Comparison of ENCODE assay signal across 2 cellular contexts in the genomic region with DNA sequence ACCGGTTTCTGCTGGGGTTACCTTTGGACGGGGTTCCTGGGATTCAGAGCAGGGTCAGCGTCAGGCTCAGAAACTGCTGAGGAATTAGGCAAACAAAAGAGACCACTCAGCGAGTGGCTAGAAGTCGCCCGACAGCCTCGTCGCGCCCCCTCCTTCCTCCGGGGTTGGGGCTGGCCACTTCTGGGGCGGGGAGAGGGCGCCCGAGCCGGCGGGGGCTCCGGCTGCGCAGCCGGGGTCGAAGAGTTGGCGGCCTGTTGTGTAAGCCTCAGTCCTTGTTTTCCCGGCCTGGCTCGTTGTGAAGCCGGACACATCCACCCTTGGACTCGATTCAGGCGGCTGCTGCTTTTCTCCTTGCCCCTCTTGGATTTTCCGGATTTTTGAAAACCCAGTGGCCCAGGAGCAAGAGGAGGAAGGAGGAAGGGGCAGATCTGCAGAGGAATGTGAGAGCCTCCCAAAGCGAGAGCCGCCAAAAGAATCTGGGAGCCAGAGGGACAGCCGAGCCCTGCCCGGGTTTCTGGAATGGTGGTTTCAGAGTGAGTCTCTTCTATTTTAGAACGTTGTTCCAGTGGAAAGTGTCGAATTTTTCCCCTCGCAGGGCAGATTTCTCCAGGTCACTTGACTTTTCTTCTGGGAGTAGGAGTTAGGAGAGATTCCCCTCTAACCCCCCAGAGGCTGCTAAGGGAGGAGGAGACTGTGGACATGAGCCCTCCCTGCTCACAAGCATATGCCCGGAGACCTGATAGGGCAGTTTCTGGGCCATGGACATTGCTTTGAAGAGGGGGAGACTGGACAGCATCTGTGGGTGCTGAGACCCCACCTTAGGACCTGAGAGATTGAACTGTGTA.
TF ChIP-seq lines count a peak whose summit lies in the region.

No MANE protein-coding gene starts in this region.

TF ChIP-seq in A549, 52 proteins besides CTCF, POLR2A, EP300 and RAD21 (continued from another document):
- TF ChIP-seq ZNF302 (CRISPR knock-in tag; IDR thresholded peaks at IDR 0.05) (no peak), EHMT2 (IDR thresholded peaks at IDR 0.05; ENCODE audit: low read depth) (no peak), HDAC2 (IDR thresholded peaks at IDR 0.05) (no peak), TP53 (CRISPR knock-in tag; IDR thresholded peaks at IDR 0.05) (no peak), CEBPB (IDR thresholded peaks at IDR 0.05) (no peak), PHF8 (IDR thresholded peaks at IDR 0.05; ENCODE audit: borderline replicate concordance, low read depth) (no peak), POLR2AphosphoS2 (conservative IDR thresholded peaks at IDR 0.05; ENCODE audit: low read length) (no peak), FOXS1 (CRISPR knock-in tag; IDR thresholded peaks at IDR 0.05) (no peak), FOSB (CRISPR knock-in tag; IDR thresholded peaks at IDR 0.05) (no peak), CBX2 (IDR thresholded peaks at IDR 0.05; ENCODE audit: borderline replicate concordance, low read depth) (no peak), RFX5 (IDR thresholded peaks at IDR 0.05) (no peak), GATA3 (IDR thresholded peaks at IDR 0.05; ENCODE audit: borderline replicate concordance) (no peak)
- TF ChIP-seq, protein P1, sequence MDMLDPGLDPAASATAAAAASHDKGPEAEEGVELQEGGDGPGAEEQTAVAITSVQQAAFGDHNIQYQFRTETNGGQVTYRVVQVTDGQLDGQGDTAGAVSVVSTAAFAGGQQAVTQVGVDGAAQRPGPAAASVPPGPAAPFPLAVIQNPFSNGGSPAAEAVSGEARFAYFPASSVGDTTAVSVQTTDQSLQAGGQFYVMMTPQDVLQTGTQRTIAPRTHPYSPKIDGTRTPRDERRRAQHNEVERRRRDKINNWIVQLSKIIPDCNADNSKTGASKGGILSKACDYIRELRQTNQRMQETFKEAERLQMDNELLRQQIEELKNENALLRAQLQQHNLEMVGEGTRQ (IDR thresholded peaks at IDR 0.05): no peak
TF ChIP-seq in A549: peak in this region for 0.

TF ChIP-seq in HEK293, 187 proteins besides CTCF, POLR2A, EP300 and RAD21 (continued from another document and continues in another):
- TF ChIP-seq PBX3 (CRISPR knock-in tag; IDR thresholded peaks at IDR 0.05) (0 out of 2 replicates have a peak, but pooled peaks have one; percentile 1), HIC1 (tag by site-specific recombination; IDR thresholded peaks at IDR 0.05) (no peak), YY1 (tag by site-specific recombination; IDR thresholded peaks at IDR 0.05) (no peak), ZNF544 (tag by site-specific recombination; IDR thresholded peaks at IDR 0.05) (no peak), ZNF155 (tag by site-specific recombination; IDR thresholded peaks at IDR 0.05) (no peak), GLI4 (tag by site-specific recombination; IDR thresholded peaks at IDR 0.05) (no peak), ZFP69B (tag by site-specific recombination; IDR thresholded peaks at IDR 0.05) (no peak), PRDM2 (tag by site-specific recombination; IDR thresholded peaks at IDR 0.05; ENCODE audit: borderline replicate concordance) (no peak), IKZF3 (tag by site-specific recombination; IDR thresholded peaks at IDR 0.05) (0 out of 2 replicates have a peak, but pooled peaks have one; percentile 45), PRDM10 (tag by site-specific recombination; IDR thresholded peaks at IDR 0.05) (peak; percentile 32; the same call in 1 of the 2 replicates), ZNF202 (tag by site-specific recombination; IDR thresholded peaks at IDR 0.05; ENCODE audit: borderline replicate concordance) (no peak), PRDM1 (tag by site-specific recombination; IDR thresholded peaks at IDR 0.05) (peak; percentile 13; the same call in 1 of the 2 replicates), REPIN1 (tag by site-specific recombination; IDR thresholded peaks at IDR 0.05; ENCODE audit: low read depth) (no peak), ZNF398 (tag by site-specific recombination; IDR thresholded peaks at IDR 0.05) (no peak), ZNF843 (tag by site-specific recombination; IDR thresholded peaks at IDR 0.05) (no peak), ZNF626 (tag by site-specific recombination; IDR thresholded peaks at IDR 0.05) (no peak)
- TF ChIP-seq, protein P2, sequence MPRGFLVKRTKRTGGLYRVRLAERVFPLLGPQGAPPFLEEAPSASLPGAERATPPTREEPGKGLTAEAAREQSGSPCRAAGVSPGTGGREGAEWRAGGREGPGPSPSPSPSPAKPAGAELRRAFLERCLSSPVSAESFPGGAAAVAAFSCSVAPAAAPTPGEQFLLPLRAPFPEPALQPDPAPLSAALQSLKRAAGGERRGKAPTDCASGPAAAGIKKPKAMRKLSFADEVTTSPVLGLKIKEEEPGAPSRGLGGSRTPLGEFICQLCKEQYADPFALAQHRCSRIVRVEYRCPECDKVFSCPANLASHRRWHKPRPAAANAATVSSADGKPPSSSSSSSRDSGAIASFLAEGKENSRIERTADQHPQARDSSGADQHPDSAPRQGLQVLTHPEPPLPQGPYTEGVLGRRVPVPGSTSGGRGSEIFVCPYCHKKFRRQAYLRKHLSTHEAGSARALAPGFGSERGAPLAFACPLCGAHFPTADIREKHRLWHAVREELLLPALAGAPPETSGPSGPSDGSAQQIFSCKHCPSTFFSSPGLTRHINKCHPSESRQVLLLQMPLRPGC (tag by site-specific recombination; IDR thresholded peaks at IDR 0.05): no peak
- TF ChIP-seq, protein P3, sequence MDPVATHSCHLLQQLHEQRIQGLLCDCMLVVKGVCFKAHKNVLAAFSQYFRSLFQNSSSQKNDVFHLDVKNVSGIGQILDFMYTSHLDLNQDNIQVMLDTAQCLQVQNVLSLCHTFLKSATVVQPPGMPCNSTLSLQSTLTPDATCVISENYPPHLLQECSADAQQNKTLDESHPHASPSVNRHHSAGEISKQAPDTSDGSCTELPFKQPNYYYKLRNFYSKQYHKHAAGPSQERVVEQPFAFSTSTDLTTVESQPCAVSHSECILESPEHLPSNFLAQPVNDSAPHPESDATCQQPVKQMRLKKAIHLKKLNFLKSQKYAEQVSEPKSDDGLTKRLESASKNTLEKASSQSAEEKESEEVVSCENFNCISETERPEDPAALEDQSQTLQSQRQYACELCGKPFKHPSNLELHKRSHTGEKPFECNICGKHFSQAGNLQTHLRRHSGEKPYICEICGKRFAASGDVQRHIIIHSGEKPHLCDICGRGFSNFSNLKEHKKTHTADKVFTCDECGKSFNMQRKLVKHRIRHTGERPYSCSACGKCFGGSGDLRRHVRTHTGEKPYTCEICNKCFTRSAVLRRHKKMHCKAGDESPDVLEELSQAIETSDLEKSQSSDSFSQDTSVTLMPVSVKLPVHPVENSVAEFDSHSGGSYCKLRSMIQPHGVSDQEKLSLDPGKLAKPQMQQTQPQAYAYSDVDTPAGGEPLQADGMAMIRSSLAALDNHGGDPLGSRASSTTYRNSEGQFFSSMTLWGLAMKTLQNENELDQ (tag by site-specific recombination; IDR thresholded peaks at IDR 0.05; ENCODE audit: low read depth): no peak
- TF ChIP-seq, protein P4, sequence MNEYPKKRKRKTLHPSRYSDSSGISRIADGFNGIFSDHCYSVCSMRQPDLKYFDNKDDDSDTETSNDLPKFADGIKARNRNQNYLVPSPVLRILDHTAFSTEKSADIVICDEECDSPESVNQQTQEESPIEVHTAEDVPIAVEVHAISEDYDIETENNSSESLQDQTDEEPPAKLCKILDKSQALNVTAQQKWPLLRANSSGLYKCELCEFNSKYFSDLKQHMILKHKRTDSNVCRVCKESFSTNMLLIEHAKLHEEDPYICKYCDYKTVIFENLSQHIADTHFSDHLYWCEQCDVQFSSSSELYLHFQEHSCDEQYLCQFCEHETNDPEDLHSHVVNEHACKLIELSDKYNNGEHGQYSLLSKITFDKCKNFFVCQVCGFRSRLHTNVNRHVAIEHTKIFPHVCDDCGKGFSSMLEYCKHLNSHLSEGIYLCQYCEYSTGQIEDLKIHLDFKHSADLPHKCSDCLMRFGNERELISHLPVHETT (tag by site-specific recombination; IDR thresholded peaks at IDR 0.05): no peak
